1 cellular context compared by ENCODE assay signal in the genomic region with DNA sequence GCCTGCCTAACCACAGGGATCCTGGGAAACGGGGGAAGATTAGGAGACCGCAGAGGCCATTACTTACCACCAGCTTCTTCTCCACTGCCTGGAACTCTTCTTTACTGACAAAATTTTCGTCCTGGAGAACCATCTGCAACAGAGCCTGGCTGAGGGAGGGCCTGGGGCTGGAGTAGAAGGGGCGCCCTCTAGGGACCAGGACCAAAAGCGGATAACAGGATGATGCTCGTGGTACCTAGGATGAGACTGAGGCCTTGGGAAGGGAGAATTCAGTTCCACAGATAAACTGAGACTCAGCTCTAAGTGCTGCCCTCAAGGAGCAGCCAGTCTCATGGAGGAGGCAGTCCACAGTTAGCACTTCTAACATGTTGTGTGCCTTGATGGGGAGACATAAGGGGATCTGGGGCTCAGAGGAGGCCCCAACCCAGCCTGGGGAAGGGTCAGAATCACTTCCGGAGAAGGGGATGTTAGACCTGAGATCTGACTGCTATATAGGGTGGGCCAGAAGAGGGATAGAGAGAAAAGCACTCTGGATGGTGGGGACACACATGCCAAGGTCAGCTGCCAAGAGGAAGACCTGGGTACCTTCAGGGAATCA.
TF ChIP-seq lines count a peak whose summit lies in the region.

No MANE protein-coding gene starts in this region.

TF ChIP-seq in HepG2, 621 proteins besides CTCF, POLR2A, EP300 and RAD21 (continued from another document):
- TF ChIP-seq ZBTB46 (CRISPR knock-in tag; IDR thresholded peaks at IDR 0.05; ENCODE audit: borderline replicate concordance) (no peak), XRCC5 (optimal IDR thresholded peaks at IDR 0.05; ENCODE audit: low read length) (peak; percentile 75), ZNF331 (CRISPR knock-in tag; IDR thresholded peaks at IDR 0.05) (0 out of 2 replicates have a peak, but pooled peaks have one; percentile 19), KDM1A (CRISPR knock-in tag; IDR thresholded peaks at IDR 0.05) (peak; percentile 90), ZBTB38 (CRISPR knock-in tag; IDR thresholded peaks at IDR 0.05) (0 out of 2 replicates have a peak, but pooled peaks have one; percentile 46), RCOR2 (CRISPR knock-in tag; IDR thresholded peaks at IDR 0.05) (0 out of 2 replicates have a peak, but pooled peaks have one; percentile 18), ZNF484 (CRISPR knock-in tag; IDR thresholded peaks at IDR 0.05; ENCODE audit: borderline replicate concordance, low read depth) (no peak), SAP130 (CRISPR knock-in tag; IDR thresholded peaks at IDR 0.05; ENCODE audit: low read depth) (peak; percentile 41; the same call in 1 of the 2 replicates), ELF4 (CRISPR knock-in tag; IDR thresholded peaks at IDR 0.05; ENCODE audit: borderline replicate concordance) (0 out of 2 replicates have a peak, but pooled peaks have one; percentile 8), CBFB (CRISPR knock-in tag; IDR thresholded peaks at IDR 0.05) (0 out of 2 replicates have a peak, but pooled peaks have one; percentile 36), TBX2 (CRISPR knock-in tag; IDR thresholded peaks at IDR 0.05; ENCODE audit: borderline replicate concordance) (0 out of 2 replicates have a peak, but pooled peaks have one; percentile 12), PPARG (CRISPR knock-in tag; conservative IDR thresholded peaks at IDR 0.05) (peak; percentile 29; the same call in 1 of the 2 replicates), FOSL2 (CRISPR knock-in tag; IDR thresholded peaks at IDR 0.05) (0 out of 2 replicates have a peak, but pooled peaks have one; percentile 21), SOX5 (CRISPR knock-in tag; IDR thresholded peaks at IDR 0.05; ENCODE audit: borderline replicate concordance) (0 out of 2 replicates have a peak, but pooled peaks have one; percentile 12), ZBTB33 (CRISPR knock-in tag; IDR thresholded peaks at IDR 0.05) (peak; percentile 98)
- TF ChIP-seq, protein P1, sequence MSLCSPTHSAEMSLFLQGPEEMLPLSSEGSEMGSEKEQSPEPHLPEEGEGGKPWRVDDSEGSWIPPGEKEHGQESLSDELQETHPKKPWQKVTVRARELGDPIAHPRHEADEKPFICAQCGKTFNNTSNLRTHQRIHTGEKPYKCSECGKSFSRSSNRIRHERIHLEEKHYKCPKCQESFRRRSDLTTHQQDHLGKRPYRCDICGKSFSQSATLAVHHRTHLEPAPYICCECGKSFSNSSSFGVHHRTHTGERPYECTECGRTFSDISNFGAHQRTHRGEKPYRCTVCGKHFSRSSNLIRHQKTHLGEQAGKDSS (CRISPR knock-in tag; IDR thresholded peaks at IDR 0.05; ENCODE audit: borderline replicate concordance, low read depth) = no peak
- TF ChIP-seq, protein P2, sequence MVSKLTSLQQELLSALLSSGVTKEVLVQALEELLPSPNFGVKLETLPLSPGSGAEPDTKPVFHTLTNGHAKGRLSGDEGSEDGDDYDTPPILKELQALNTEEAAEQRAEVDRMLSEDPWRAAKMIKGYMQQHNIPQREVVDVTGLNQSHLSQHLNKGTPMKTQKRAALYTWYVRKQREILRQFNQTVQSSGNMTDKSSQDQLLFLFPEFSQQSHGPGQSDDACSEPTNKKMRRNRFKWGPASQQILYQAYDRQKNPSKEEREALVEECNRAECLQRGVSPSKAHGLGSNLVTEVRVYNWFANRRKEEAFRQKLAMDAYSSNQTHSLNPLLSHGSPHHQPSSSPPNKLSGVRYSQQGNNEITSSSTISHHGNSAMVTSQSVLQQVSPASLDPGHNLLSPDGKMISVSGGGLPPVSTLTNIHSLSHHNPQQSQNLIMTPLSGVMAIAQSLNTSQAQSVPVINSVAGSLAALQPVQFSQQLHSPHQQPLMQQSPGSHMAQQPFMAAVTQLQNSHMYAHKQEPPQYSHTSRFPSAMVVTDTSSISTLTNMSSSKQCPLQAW (CRISPR knock-in tag; IDR thresholded peaks at IDR 0.05) = 0 out of 2 replicates have a peak, but pooled peaks have one; percentile 24
TF ChIP-seq in HepG2: peak in this region for 28.
